Comparison of ENCODE assay signal across 1 cellular context in the genomic region with DNA sequence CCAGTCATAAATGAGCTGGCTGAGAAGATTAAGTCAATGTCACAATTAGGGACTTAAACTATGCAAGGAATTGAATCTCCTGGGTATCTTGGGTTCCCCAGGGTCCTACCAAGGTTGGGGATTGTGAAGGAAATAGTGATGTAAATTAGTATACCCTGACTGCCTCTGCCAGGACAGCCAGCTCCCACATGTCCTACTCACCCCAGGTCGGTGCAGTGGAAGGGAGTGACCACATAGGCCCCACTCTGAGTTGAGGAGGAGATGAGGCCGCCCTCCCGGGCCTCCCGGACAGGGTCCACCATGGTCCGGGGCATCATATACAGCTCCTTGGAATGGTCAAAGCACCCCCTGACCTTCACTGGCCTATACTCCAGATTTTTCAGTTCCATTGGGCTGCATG.
TF ChIP-seq lines count a peak whose summit lies in the region.

No MANE protein-coding gene starts in this region.

TF ChIP-seq in K562, 482 proteins besides CTCF, POLR2A, EP300 and RAD21:
- no peak for TF ChIP-seq KDM1A (IDR thresholded peaks at IDR 0.05)
- TF ChIP-seq SIRT6 (IDR thresholded peaks at IDR 0.05; ENCODE audit: low read depth, low read length): peak; percentile 38
- TF ChIP-seq POLR2G (IDR thresholded peaks at IDR 0.05; ENCODE audit: low read depth, low read length): 0 out of 2 replicates have a peak, but pooled peaks have one; percentile 23
